In the genomic region with DNA sequence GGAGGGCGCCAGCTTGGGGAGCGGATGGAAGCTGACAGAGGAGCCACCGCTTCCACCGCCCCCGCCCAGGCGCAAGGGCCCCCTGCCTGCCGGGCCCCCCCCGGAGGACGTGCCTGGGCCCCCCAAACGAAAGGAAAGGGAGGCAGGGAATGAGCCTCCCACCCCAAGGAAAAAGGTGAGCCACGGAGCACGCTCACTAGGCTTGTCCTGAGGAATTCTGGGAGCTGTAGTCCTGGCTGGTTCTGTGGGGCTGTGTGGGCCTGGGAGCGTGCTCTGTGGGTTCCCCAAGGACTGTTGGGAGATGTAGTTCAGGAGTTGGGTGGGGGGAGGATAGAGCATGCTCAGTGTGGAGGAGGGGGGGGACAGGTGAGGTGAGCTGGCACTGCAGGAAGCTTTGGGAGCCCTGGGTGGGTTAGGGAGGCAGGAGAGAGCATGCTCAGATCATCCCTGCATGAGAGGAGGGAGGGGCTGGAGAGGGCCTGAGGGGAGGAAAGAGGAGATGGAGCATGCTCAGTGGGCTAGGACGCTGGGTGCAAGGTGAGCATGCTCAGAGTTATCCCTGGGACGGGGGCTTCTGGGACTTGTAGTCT, we compare ENCODE assay signal across 11 cellular contexts. TPM values are rescaled to one million over a fixed set of nuclear protein-coding genes. Genes with fewer than 3 reads are reported as not detected.
A peak's percentile ranks its signal among the peaks of the same experiment; 100 is the strongest.
DNase-seq lines count a peak whose midpoint lies in the region; ATAC-seq and TF ChIP-seq lines count a peak whose summit lies in the region.
"Had no signal": no experiment of that assay in that cellular context is flagged by ENCODE, and none has a peak within 500 bp of the region (broad histone marks: within the 10 kb centered on the region; RNA-seq: fewer than 3 reads in every experiment).

No MANE protein-coding gene starts in this region.

- no peak overlapping the region for H2AFZ ChIP-seq in osteoblast (ENCODE audit: low read length)

- H3K4me1 ChIP-seq in osteoblast (ENCODE audit: insufficient read depth, low read length): peaks cover 10% of the 10 kb centered on the region

- TF ChIP-seq CTCF in GM12865 (IDR thresholded peaks at IDR 0.05; ENCODE audit: insufficient read depth, low read depth, low read length, missing control alignments) (no peak), fibroblast of mammary gland (conservative IDR thresholded peaks at IDR 0.05; ENCODE audit: control insufficient read depth, insufficient read depth, low read depth, low read length) (no peak), osteoblast (IDR thresholded peaks at IDR 0.05; ENCODE audit: extremely low read depth, low read depth, low read length) (no peak)

- no peaks in the 10 kb centered on the region for H3K9me3 Mint-ChIP-seq in T-helper 2 cell treated with Interferon-gamma antibody and Interleukin-4, amounts not matched to agents 5 μg/mL and 100 μg/mL, for 36 hours
- H3K9me3 Mint-ChIP-seq: stimulated activated effector memory CD8-positive, alpha-beta T cell treated with anti-CD3 and anti-CD28 coated beads, Interleukin-12 subunit alpha, Interleukin-12 subunit beta, amount 100 ng/mL, for 72 hours had no signal

- no peak overlapping the region for H3K4me3 Mint-ChIP-seq in T-helper 2 cell treated with Interferon-gamma antibody and Interleukin-4, amounts not matched to agents 5 μg/mL and 100 μg/mL, for 36 hours
- H3K4me3 Mint-ChIP-seq: stimulated activated effector memory CD8-positive, alpha-beta T cell treated with anti-CD3 and anti-CD28 coated beads, Interleukin-12 subunit alpha, Interleukin-12 subunit beta, amount 100 ng/mL, for 72 hours had no signal

- intact Hi-C loops in posterior vena cava (cut with DNase I): no loop called here

- peaks cover 44% of the 10 kb centered on the region for H3K36me3 ChIP-seq in osteoblast (ENCODE audit: insufficient read depth, low read length)

- H3K36me3 Mint-ChIP-seq in T-helper 2 cell treated with Interferon-gamma antibody and Interleukin-4, amounts not matched to agents 5 μg/mL and 100 μg/mL, for 36 hours (ENCODE audit: low read depth): peaks cover 15% of the 10 kb centered on the region

- H3K79me2 ChIP-seq in osteoblast (ENCODE audit: insufficient read depth, low read length): peaks cover 7% of the 10 kb centered on the region

- peaks cover 9% of the 10 kb centered on the region for H4K20me1 ChIP-seq in osteoblast (ENCODE audit: insufficient read depth, low read length)

- no peaks in the 10 kb centered on the region for H3K27me3 Mint-ChIP-seq in T-helper 2 cell treated with Interferon-gamma antibody and Interleukin-4, amounts not matched to agents 5 μg/mL and 100 μg/mL, for 36 hours (ENCODE audit: low read depth)

- H3K4me2 ChIP-seq in osteoblast (ENCODE audit: insufficient read depth, low read length): no peak overlapping the region
- H3K4me2 ChIP-seq: KMS-11 had no signal

- no peak for ATAC-seq in HG03039 (IDR thresholded peaks at IDR 0.05; ENCODE audit: unreplicated experiment)
- ATAC-seq: stimulated activated effector memory CD8-positive, alpha-beta T cell treated with anti-CD3 and anti-CD28 coated beads, Interleukin-12 subunit alpha, Interleukin-12 subunit beta, amount 100 ng/mL, for 72 hours had no signal

- no peaks in the 10 kb centered on the region for H3K9me3 ChIP-seq in osteoblast (ENCODE audit: low read depth, low read length)
- H3K9me3 ChIP-seq: gastrocnemius medialis had no signal

- peaks cover 17% of the 10 kb centered on the region for H3K4me1 Mint-ChIP-seq in T-helper 2 cell treated with Interferon-gamma antibody and Interleukin-4, amounts not matched to agents 5 μg/mL and 100 μg/mL, for 36 hours (ENCODE audit: low read depth)

- H3K27ac ChIP-seq in osteoblast (ENCODE audit: low read depth, low read length): no peak overlapping the region
- H3K27ac ChIP-seq: KMS-11 had no signal

- no peaks in the 10 kb centered on the region for H3K27me3 ChIP-seq in osteoblast (ENCODE audit: insufficient read depth, low read length)
- H3K27me3 ChIP-seq: gastrocnemius medialis had no signal

- no peak overlapping the region for H3K4me3 ChIP-seq in GM12865 (ENCODE audit: low read depth, low read length)
- H3K4me3 ChIP-seq in fibroblast of mammary gland (ENCODE audit: control insufficient read depth, low read depth, low read length): no peak overlapping the region
- H3K4me3 ChIP-seq in osteoblast (ENCODE audit: insufficient read depth, low read length): no peak overlapping the region
- H3K4me3 ChIP-seq: gastrocnemius medialis had no signal

- H3K27ac Mint-ChIP-seq in T-helper 2 cell treated with Interferon-gamma antibody and Interleukin-4, amounts not matched to agents 5 μg/mL and 100 μg/mL, for 36 hours: no peak overlapping the region

- peak; percentile 63 for DNase-seq in GM12865 (ENCODE audit: low read depth)
- peak; percentile 86 for DNase-seq in NCI-H146 (lab: John Stamatoyannopoulos, UW)
- DNase-seq in T-helper 2 cell treated with Interferon-gamma antibody and Interleukin-4, amounts not matched to agents 5 μg/mL and 100 μg/mL, for 36 hours (ENCODE audit: low spot score): peak; percentile 29
- peak; percentile 39 for DNase-seq in fibroblast of mammary gland (ENCODE audit: low read depth)
- peak; percentile 95 for DNase-seq in osteoblast (ENCODE audit: insufficient read length, low spot score, missing footprints)
- DNase-seq in posterior vena cava (ENCODE audit: low spot score): no peak
- no peak for DNase-seq in kidney glomerular epithelial cell (lab: John Stamatoyannopoulos, UW)

RNA-seq across cellular contexts. Expression of gene FBXL19, which starts 4.5 kb away (rescaled TPM):
- 12.7 and 14.5 TPM in 2 replicates for total RNA-seq in osteoblast
- 10 to 100 TPM; 13.7 to 14.5 TPM for total RNA-seq in posterior vena cava

RNA-seq across cellular contexts. Expression of gene ORAI3, which starts 21.0 kb away (rescaled TPM):
- total RNA-seq in osteoblast (63.3 and 66.0 TPM in 2 replicates), posterior vena cava (10 to 100 TPM; 11.0 to 17.5 TPM)

RNA-seq across cellular contexts. Expression of gene SETD1A, which starts 29.7 kb away (rescaled TPM):
- total RNA-seq in osteoblast (2.2 and 2.9 TPM in 2 replicates), posterior vena cava (10 to 100 TPM; 11.8 to 17.7 TPM)

RNA-seq across cellular contexts. Expression of gene CTF1, which starts 31.5 kb away (rescaled TPM):
- 2.9 and 3.3 TPM in 2 replicates for total RNA-seq in osteoblast
- total RNA-seq in posterior vena cava: 1 to 10 TPM; 5.0 to 5.2 TPM

RNA-seq across cellular contexts. Expression of gene BCL7C, which starts 34.0 kb away (rescaled TPM):
- total RNA-seq in osteoblast: 33.3 and 36.2 TPM in 2 replicates
- total RNA-seq in posterior vena cava: 10 to 100 TPM; 33.6 to 36.3 TPM

Comparison
In these comparisons a context has a peak if more than half of its experiments do, and no peak if none do; other contexts are left out.
1. DNase-seq: peak in GM12865 (single experiment), NCI-H146 (single experiment), T-helper 2 cell treated with Interferon-gamma antibody and Interleukin-4, amounts not matched to agents 5 μg/mL and 100 μg/mL, for 36 hours (single experiment), fibroblast of mammary gland (single experiment) and osteoblast (single experiment); none in posterior vena cava (single experiment) and kidney glomerular epithelial cell (single experiment).